15 cellular contexts compared by ENCODE assay signal in the genomic region with DNA sequence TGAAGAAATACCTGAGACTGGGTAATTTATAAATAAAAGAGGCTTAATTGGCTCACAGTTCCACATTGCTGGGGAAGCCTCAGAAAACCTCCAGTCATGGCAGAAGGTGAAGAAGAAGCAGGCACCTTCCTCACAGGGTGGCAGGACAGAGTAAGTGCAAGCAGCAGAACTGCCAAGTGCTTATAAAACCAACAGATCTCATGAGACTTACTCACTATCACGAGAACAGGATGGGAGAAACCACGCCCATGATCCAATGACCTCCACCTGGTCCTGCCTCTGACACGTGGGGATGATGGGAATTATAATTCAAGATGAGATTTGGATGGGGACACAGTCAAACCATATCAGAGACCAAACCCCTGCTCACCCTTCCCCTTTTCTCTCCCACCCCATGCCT.
DNase-seq lines count a peak whose midpoint lies in the region; ATAC-seq and TF ChIP-seq lines count a peak whose summit lies in the region.
"Had no signal": no experiment of that assay in that cellular context is flagged by ENCODE, and none has a peak within 500 bp of the region (broad histone marks: within the 10 kb centered on the region; RNA-seq: fewer than 3 reads in every experiment).

No MANE protein-coding gene starts in this region.

- no peak for TF ChIP-seq POLR2A in stomach (IDR thresholded peaks at IDR 0.05)

- TF ChIP-seq EP300 in stomach (IDR thresholded peaks at IDR 0.05), result no peak

- 33 to 47% (median 39%) methylated on average over 3 of the region's 3 CpGs for WGBS in stomach, 5 donors

- DNase-seq in NCI-H1105 treated with DMSO at 0.1 percent for 48 hours (lab: John Stamatoyannopoulos, UW) (peak; percentile 62), NCI-H1105 (lab: John Stamatoyannopoulos, UW) (no peak), NCI-H2081 treated with DMSO at 0.1 percent for 48 hours (lab: John Stamatoyannopoulos, UW) (peak; percentile 72), stomach (no peak), germinal center (ENCODE audit: low spot score) (no peak), GM03348 (ENCODE audit: low spot score) (no peak)
- DNase-seq: activated CD4-positive, alpha-beta T cell treated with anti-CD3 and anti-CD28 coated beads for 36 hours; activated T-cell treated with anti-CD3 and anti-CD28 coated beads, Interleukin-2, amount 50 U/mL, for 72 hours; amniotic stem cell; CD8-positive, alpha-beta T cell had no signal

- H3K9me3 ChIP-seq in stomach, result no peaks in the 10 kb centered on the region

- no peak for ATAC-seq in HG02870 (IDR thresholded peaks at IDR 0.05; ENCODE audit: unreplicated experiment)
- ATAC-seq: activated CD4-positive, alpha-beta T cell treated with anti-CD3 and anti-CD28 coated beads for 36 hours; activated T-cell treated with anti-CD3 and anti-CD28 coated beads, Interleukin-2, amount 50 U/mL, for 72 hours; CD8-positive, alpha-beta T cell had no signal

- no peak for TF ChIP-seq CTCF in VCaP (conservative IDR thresholded peaks at IDR 0.05)
- TF ChIP-seq CTCF in stomach (IDR thresholded peaks at IDR 0.05), result no peak

- H3K4me1 ChIP-seq in stomach, result peaks cover 0 to 22% (median 14%) of the 10 kb centered on the region in 4 donors

- no peak overlapping the region for H3K4me3 ChIP-seq in stomach
- H3K4me3 ChIP-seq: coronary artery, lung had no signal

- H3K27me3 ChIP-seq in stomach, result no peaks in the 10 kb centered on the region

- H3K27ac ChIP-seq in VCaP, result peak overlapping the region; percentile 96
- peak overlapping the region in 4 of 5 donors; percentile 41 to 77 (median 66) for H3K27ac ChIP-seq in stomach
- H3K27ac ChIP-seq: coronary artery, RWPE1 had no signal

- intact Hi-C loops in stomach (cut with DNase I; ENCODE audit: low total_unique reads), result no loop called here

- no peaks in the 10 kb centered on the region for H3K36me3 ChIP-seq in stomach

Comparison
In these comparisons a context has a peak if more than half of its experiments do, and no peak if none do; other contexts are left out.
1. DNase-seq: peak in NCI-H1105 treated with DMSO at 0.1 percent for 48 hours (single experiment) and NCI-H2081 treated with DMSO at 0.1 percent for 48 hours (single experiment); none in NCI-H1105 (single experiment), stomach (single experiment), germinal center (single experiment) and GM03348 (single experiment).